2 cellular contexts compared by ENCODE assay signal in genomic region chr12:78683626-78684025, GRCh38.
TF ChIP-seq lines count a peak whose summit lies in the region.

No MANE protein-coding gene starts in this region.

TF ChIP-seq in GM23338, 12 proteins besides CTCF, POLR2A, EP300 and RAD21:
- TF ChIP-seq, protein P1, sequence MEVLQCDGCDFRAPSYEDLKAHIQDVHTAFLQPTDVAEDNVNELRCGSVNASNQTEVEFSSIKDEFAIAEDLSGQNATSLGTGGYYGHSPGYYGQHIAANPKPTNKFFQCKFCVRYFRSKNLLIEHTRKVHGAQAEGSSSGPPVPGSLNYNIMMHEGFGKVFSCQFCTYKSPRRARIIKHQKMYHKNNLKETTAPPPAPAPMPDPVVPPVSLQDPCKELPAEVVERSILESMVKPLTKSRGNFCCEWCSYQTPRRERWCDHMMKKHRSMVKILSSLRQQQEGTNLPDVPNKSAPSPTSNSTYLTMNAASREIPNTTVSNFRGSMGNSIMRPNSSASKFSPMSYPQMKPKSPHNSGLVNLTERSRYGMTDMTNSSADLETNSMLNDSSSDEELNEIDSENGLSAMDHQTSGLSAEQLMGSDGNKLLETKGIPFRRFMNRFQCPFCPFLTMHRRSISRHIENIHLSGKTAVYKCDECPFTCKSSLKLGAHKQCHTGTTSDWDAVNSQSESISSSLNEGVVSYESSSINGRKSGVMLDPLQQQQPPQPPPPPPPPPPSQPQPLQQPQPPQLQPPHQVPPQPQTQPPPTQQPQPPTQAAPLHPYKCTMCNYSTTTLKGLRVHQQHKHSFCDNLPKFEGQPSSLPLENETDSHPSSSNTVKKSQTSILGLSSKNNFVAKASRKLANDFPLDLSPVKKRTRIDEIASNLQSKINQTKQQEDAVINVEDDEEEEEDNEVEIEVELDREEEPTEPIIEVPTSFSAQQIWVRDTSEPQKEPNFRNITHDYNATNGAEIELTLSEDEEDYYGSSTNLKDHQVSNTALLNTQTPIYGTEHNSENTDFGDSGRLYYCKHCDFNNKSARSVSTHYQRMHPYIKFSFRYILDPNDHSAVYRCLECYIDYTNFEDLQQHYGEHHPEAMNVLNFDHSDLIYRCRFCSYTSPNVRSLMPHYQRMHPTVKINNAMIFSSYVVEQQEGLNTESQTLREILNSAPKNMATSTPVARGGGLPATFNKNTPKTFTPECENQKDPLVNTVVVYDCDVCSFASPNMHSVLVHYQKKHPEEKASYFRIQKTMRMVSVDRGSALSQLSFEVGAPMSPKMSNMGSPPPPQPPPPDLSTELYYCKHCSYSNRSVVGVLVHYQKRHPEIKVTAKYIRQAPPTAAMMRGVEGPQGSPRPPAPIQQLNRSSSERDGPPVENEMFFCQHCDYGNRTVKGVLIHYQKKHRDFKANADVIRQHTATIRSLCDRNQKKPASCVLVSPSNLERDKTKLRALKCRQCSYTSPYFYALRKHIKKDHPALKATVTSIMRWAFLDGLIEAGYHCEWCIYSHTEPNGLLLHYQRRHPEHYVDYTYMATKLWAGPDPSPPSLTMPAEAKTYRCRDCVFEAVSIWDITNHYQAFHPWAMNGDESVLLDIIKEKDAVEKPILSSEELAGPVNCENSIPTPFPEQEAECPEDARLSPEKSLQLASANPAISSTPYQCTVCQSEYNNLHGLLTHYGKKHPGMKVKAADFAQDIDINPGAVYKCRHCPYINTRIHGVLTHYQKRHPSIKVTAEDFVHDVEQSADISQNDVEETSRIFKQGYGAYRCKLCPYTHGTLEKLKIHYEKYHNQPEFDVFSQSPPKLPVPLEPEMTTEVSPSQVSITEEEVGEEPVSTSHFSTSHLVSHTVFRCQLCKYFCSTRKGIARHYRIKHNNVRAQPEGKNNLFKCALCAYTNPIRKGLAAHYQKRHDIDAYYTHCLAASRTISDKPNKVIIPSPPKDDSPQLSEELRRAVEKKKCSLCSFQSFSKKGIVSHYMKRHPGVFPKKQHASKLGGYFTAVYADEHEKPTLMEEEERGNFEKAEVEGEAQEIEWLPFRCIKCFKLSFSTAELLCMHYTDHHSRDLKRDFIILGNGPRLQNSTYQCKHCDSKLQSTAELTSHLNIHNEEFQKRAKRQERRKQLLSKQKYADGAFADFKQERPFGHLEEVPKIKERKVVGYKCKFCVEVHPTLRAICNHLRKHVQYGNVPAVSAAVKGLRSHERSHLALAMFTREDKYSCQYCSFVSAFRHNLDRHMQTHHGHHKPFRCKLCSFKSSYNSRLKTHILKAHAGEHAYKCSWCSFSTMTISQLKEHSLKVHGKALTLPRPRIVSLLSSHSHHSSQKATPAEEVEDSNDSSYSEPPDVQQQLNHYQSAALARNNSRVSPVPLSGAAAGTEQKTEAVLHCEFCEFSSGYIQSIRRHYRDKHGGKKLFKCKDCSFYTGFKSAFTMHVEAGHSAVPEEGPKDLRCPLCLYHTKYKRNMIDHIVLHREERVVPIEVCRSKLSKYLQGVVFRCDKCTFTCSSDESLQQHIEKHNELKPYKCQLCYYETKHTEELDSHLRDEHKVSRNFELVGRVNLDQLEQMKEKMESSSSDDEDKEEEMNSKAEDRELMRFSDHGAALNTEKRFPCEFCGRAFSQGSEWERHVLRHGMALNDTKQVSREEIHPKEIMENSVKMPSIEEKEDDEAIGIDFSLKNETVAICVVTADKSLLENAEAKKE (CRISPR knock-in tag; IDR thresholded peaks at IDR 0.05) = no peak
- TF ChIP-seq EZH2 (IDR thresholded peaks at IDR 0.05; ENCODE audit: low read depth, unreplicated experiment) = no peak
- TF ChIP-seq POLR2AphosphoS5 (IDR thresholded peaks at IDR 0.05; ENCODE audit: low read depth) = no peak
- TF ChIP-seq, protein P2, sequence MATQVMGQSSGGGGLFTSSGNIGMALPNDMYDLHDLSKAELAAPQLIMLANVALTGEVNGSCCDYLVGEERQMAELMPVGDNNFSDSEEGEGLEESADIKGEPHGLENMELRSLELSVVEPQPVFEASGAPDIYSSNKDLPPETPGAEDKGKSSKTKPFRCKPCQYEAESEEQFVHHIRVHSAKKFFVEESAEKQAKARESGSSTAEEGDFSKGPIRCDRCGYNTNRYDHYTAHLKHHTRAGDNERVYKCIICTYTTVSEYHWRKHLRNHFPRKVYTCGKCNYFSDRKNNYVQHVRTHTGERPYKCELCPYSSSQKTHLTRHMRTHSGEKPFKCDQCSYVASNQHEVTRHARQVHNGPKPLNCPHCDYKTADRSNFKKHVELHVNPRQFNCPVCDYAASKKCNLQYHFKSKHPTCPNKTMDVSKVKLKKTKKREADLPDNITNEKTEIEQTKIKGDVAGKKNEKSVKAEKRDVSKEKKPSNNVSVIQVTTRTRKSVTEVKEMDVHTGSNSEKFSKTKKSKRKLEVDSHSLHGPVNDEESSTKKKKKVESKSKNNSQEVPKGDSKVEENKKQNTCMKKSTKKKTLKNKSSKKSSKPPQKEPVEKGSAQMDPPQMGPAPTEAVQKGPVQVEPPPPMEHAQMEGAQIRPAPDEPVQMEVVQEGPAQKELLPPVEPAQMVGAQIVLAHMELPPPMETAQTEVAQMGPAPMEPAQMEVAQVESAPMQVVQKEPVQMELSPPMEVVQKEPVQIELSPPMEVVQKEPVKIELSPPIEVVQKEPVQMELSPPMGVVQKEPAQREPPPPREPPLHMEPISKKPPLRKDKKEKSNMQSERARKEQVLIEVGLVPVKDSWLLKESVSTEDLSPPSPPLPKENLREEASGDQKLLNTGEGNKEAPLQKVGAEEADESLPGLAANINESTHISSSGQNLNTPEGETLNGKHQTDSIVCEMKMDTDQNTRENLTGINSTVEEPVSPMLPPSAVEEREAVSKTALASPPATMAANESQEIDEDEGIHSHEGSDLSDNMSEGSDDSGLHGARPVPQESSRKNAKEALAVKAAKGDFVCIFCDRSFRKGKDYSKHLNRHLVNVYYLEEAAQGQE (IDR thresholded peaks at IDR 0.05; ENCODE audit: unreplicated experiment) = no peak
- no peak for TF ChIP-seq EZH2phosphoT487 (IDR thresholded peaks at IDR 0.05; ENCODE audit: unreplicated experiment)
- TF ChIP-seq STAT1 (IDR thresholded peaks at IDR 0.05; ENCODE audit: unreplicated experiment) = no peak
- no peak for TF ChIP-seq ZNF114 (CRISPR knock-in tag; IDR thresholded peaks at IDR 0.05)
- TF ChIP-seq, protein P3, sequence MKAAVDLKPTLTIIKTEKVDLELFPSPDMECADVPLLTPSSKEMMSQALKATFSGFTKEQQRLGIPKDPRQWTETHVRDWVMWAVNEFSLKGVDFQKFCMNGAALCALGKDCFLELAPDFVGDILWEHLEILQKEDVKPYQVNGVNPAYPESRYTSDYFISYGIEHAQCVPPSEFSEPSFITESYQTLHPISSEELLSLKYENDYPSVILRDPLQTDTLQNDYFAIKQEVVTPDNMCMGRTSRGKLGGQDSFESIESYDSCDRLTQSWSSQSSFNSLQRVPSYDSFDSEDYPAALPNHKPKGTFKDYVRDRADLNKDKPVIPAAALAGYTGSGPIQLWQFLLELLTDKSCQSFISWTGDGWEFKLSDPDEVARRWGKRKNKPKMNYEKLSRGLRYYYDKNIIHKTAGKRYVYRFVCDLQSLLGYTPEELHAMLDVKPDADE (IDR thresholded peaks at IDR 0.05) = no peak
- TF ChIP-seq NANOG (IDR thresholded peaks at IDR 0.05; ENCODE audit: borderline replicate concordance) = no peak
- no peak for TF ChIP-seq JUNB (IDR thresholded peaks at IDR 0.05; ENCODE audit: unreplicated experiment)
- no peak for TF ChIP-seq CREB1 (CRISPR knock-in tag; IDR thresholded peaks at IDR 0.05; ENCODE audit: low read depth)
- no peak for TF ChIP-seq ZNF331 (CRISPR knock-in tag; IDR thresholded peaks at IDR 0.05; ENCODE audit: low read depth)

TF ChIP-seq in WTC11, 78 proteins besides CTCF, POLR2A, EP300 and RAD21 (continued from another document):
- TF ChIP-seq ZNF425 (CRISPR knock-in tag; conservative IDR thresholded peaks at IDR 0.05) (no peak), CREM (CRISPR knock-in tag; IDR thresholded peaks at IDR 0.05) (no peak)
- TF ChIP-seq, protein P4, sequence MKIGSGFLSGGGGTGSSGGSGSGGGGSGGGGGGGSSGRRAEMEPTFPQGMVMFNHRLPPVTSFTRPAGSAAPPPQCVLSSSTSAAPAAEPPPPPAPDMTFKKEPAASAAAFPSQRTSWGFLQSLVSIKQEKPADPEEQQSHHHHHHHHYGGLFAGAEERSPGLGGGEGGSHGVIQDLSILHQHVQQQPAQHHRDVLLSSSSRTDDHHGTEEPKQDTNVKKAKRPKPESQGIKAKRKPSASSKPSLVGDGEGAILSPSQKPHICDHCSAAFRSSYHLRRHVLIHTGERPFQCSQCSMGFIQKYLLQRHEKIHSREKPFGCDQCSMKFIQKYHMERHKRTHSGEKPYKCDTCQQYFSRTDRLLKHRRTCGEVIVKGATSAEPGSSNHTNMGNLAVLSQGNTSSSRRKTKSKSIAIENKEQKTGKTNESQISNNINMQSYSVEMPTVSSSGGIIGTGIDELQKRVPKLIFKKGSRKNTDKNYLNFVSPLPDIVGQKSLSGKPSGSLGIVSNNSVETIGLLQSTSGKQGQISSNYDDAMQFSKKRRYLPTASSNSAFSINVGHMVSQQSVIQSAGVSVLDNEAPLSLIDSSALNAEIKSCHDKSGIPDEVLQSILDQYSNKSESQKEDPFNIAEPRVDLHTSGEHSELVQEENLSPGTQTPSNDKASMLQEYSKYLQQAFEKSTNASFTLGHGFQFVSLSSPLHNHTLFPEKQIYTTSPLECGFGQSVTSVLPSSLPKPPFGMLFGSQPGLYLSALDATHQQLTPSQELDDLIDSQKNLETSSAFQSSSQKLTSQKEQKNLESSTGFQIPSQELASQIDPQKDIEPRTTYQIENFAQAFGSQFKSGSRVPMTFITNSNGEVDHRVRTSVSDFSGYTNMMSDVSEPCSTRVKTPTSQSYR (CRISPR knock-in tag; IDR thresholded peaks at IDR 0.05) = no peak
TF ChIP-seq in WTC11: peak in this region for 0.
